In the genomic region with DNA sequence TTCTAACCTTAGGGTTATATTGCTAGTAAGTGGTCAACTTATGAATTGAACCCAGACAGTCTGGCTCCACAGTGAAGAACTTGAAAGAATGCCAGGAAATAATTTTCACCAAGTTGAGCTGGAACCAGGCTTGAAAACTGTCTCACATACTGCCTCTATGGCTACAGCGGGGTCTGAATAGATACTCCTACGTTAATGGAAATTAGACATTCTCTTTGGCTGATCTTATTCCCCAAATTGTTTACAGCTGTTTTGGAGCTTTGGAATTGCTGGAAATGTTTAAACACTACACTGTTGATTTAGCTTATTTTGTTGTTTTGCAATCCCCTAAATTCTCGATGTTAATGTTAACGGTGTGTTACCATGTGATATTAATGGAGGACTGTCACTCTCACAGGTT, we compare ENCODE assay signal across 14 cellular contexts.
DNase-seq lines count a peak whose midpoint lies in the region; ATAC-seq, FAIRE-seq and TF ChIP-seq lines count a peak whose summit lies in the region.
"Had no signal": no experiment of that assay in that cellular context is flagged by ENCODE, and none has a peak within 500 bp of the region (broad histone marks: within the 10 kb centered on the region; RNA-seq: fewer than 3 reads in every experiment).

No MANE protein-coding gene starts in this region.

- no peaks in the 10 kb centered on the region for H3K36me3 ChIP-seq in mesenchymal stem cell (ENCODE audit: control insufficient read depth in 1 of 2, insufficient read depth in 2 of 2, low read depth in 1 of 2, low read length in 2 of 2)

- ATAC-seq in GM19351 (IDR thresholded peaks at IDR 0.05; ENCODE audit: unreplicated experiment): no peak

- no peak overlapping the region for H3K27ac ChIP-seq in mesenchymal stem cell (ENCODE audit: low read length, poor library complexity, severe bottlenecking)
- H3K27ac ChIP-seq in caudate nucleus (ENCODE audit: low read depth, low read length): no peak overlapping the region
- H3K27ac ChIP-seq: C4-2B, PC-9, SK-N-MC had no signal

- peak overlapping the region; percentile 27 for H3K9ac ChIP-seq in mesenchymal stem cell (ENCODE audit: low read length)

- no peak overlapping the region for H3K4me2 ChIP-seq in mesenchymal stem cell (ENCODE audit: low read length, poor library complexity, severe bottlenecking)
- H3K4me2 ChIP-seq: PC-9 had no signal

- no peaks in the 10 kb centered on the region for H3K27me3 ChIP-seq in mesenchymal stem cell (ENCODE audit: control insufficient read depth in 1 of 2, insufficient read depth in 1 of 2, low read length in 2 of 2)

- H3K4me3 ChIP-seq in AG10803 (ENCODE audit: low read length) (no peak overlapping the region), mesenchymal stem cell (ENCODE audit: insufficient read depth in 1 of 2, low read depth in 1 of 2, low read length in 2 of 2) (peak overlapping the region in 1 of 2 experiments; percentile 61)
- H3K4me3 ChIP-seq: PC-9, SK-N-MC had no signal

- no peak for TF ChIP-seq CTCF in AG10803 (conservative IDR thresholded peaks at IDR 0.05; ENCODE audit: low read length)

- H4K91ac ChIP-seq in mesenchymal stem cell (ENCODE audit: low read length): no peak overlapping the region

- WGBS in mesenchymal stem cell: 94% methylated on average over 4 of the region's 4 CpGs

- H4K8ac ChIP-seq in mesenchymal stem cell (ENCODE audit: low read length): no peak overlapping the region

- no peak overlapping the region for H3K18ac ChIP-seq in mesenchymal stem cell (ENCODE audit: low read depth in 1 of 2, low read length in 2 of 2)

- H3K23ac ChIP-seq in mesenchymal stem cell (ENCODE audit: low read length in 2 of 2): no peak overlapping the region

- no peaks in the 10 kb centered on the region for H3K4me1 ChIP-seq in mesenchymal stem cell (ENCODE audit: control insufficient read depth, insufficient read depth, low read depth, low read length)
- H3K4me1 ChIP-seq: Caco-2 had no signal

- no peak overlapping the region for H2BK120ac ChIP-seq in mesenchymal stem cell (ENCODE audit: low read depth, low read length)

- H2BK5ac ChIP-seq in mesenchymal stem cell (ENCODE audit: low read depth, low read length, poor library complexity, severe bottlenecking): no peak overlapping the region

- peaks cover under 1% of the 10 kb centered on the region for H3K9me3 ChIP-seq in mesenchymal stem cell (ENCODE audit: control insufficient read depth, low read length)
- H3K9me3 ChIP-seq: Caco-2 had no signal

- no peak overlapping the region for H2AFZ ChIP-seq in mesenchymal stem cell (ENCODE audit: low read depth, low read length)
- H2AFZ ChIP-seq: PC-9 had no signal

- DNase-seq in AG10803 (ENCODE audit: low read depth): peak; percentile 80
- peak; percentile 10 for DNase-seq in EH (ENCODE audit: low read depth)
- DNase-seq in mesenchymal stem cell: no peak
- DNase-seq in caudate nucleus (lab: John Stamatoyannopoulos, UW): no peak
- no peak for DNase-seq in COR-L47 (lab: John Stamatoyannopoulos, UW)
- DNase-seq: Caco-2, GDM1, GOT3, HFFc6, PC-9 had no signal

- H2AK5ac ChIP-seq in mesenchymal stem cell (ENCODE audit: low read length, severe bottlenecking): no peak overlapping the region

- no peak overlapping the region for H3K14ac ChIP-seq in mesenchymal stem cell (ENCODE audit: low read length in 2 of 2)

- peak; percentile 94 for FAIRE-seq in endometrium (lab: Jason Lieb, UNC)

- H3K79me1 ChIP-seq in mesenchymal stem cell (replicated peaks; ENCODE audit: low read length, poor library complexity, severe bottlenecking): peaks cover 24% of the 10 kb centered on the region

- H3K4ac ChIP-seq in mesenchymal stem cell (ENCODE audit: low read depth in 1 of 2, low read length in 2 of 2): no peak overlapping the region

- no peak overlapping the region for H2BK12ac ChIP-seq in mesenchymal stem cell (ENCODE audit: low read length in 2 of 2)

- H2BK15ac ChIP-seq in mesenchymal stem cell (ENCODE audit: low read depth, poor library complexity, severe bottlenecking): no peak overlapping the region

Comparison
In these comparisons a context has a peak if more than half of its experiments do, and no peak if none do; other contexts are left out.
1. DNase-seq: peak in AG10803 (single experiment) and EH (single experiment); none in mesenchymal stem cell (single experiment), caudate nucleus (0 of 61) and COR-L47 (single experiment).